Comparison of ENCODE assay signal across 24 cellular contexts in genomic region chr1:213414346-213414745, GRCh38.
A peak's percentile ranks its signal among the peaks of the same experiment; 100 is the strongest.
DNase-seq lines count a peak whose midpoint lies in the region; ATAC-seq and TF ChIP-seq lines count a peak whose summit lies in the region.
"Had no signal": no experiment of that assay in that cellular context is flagged by ENCODE, and none has a peak within 500 bp of the region (broad histone marks: within the 10 kb centered on the region; RNA-seq: fewer than 3 reads in every experiment).

No MANE protein-coding gene starts in this region.

- H3K4me1 ChIP-seq in endodermal cell (ENCODE audit: control insufficient read depth, insufficient read depth, low read length) (peaks cover 11% of the 10 kb centered on the region), vagina (no peaks in the 10 kb centered on the region), left lung (no peaks in the 10 kb centered on the region)
- H3K4me1 ChIP-seq: BE2C, BLaER1 had no signal

- ATAC-seq in left lung, result no peak
- ATAC-seq: GM12878 had no signal

- H3K9me3 ChIP-seq in endodermal cell (ENCODE audit: control insufficient read depth, low read length), result no peaks in the 10 kb centered on the region
- no peaks in the 10 kb centered on the region for H3K9me3 ChIP-seq in vagina
- H3K9me3 ChIP-seq in left lung, result no peaks in the 10 kb centered on the region
- H3K9me3 ChIP-seq: BE2C, BLaER1, Caco-2 had no signal

- H3K27ac Mint-ChIP-seq in endodermal cell, result no peak overlapping the region
- H3K27ac Mint-ChIP-seq: CD4-positive, alpha-beta memory T cell; CD4-positive, CD25-positive, alpha-beta regulatory T cell; CD8-positive, alpha-beta memory T cell had no signal

- TF ChIP-seq CTCF in endodermal cell (conservative IDR thresholded peaks at IDR 0.05) (no peak), vagina (IDR thresholded peaks at IDR 0.05) (no peak), left lung (IDR thresholded peaks at IDR 0.05) (no peak)

- no peak for TF ChIP-seq POLR2A in vagina (IDR thresholded peaks at IDR 0.05)

- peaks cover 46% of the 10 kb centered on the region for H3K27me3 Mint-ChIP-seq in endodermal cell (ENCODE audit: insufficient read depth)
- H3K27me3 Mint-ChIP-seq: CD4-positive, CD25-positive, alpha-beta regulatory T cell had no signal

- H3K27ac ChIP-seq in endodermal cell (ENCODE audit: low read depth, low read length), result no peak overlapping the region
- H3K27ac ChIP-seq in vagina, result no peak overlapping the region
- H3K27ac ChIP-seq in left lung, result no peak overlapping the region
- H3K27ac ChIP-seq: BLaER1 had no signal

- DNase-seq in endodermal cell (peak; percentile 1), islet precursor cell (peak; percentile 6), vagina (ENCODE audit: extremely low spot score in 2 of 2) (peak; percentile 58 to 67), left lung (no peak), NCI-H187 treated with DMSO at 0.1 percent for 48 hours (lab: John Stamatoyannopoulos, UW) (no peak), DMS114 treated with DMSO at 0.1 percent for 48 hours (lab: John Stamatoyannopoulos, UW; ENCODE audit: unreplicated experiment) (no peak)
- DNase-seq: 8988T; ACHN; BE2C; C1 segment of cervical spinal cord; Caco-2; Calu3; CD4-positive, alpha-beta memory T cell; CD4-positive, CD25-positive, alpha-beta regulatory T cell; CD8-positive, alpha-beta memory T cell; DMS153; DMS53; DMS79; DND-41; EL; GDM1 had no signal

- no peaks in the 10 kb centered on the region for H3K36me3 Mint-ChIP-seq in endodermal cell (ENCODE audit: low read depth)
- H3K36me3 Mint-ChIP-seq: CD14-positive monocyte; CD4-positive, alpha-beta memory T cell; CD4-positive, CD25-positive, alpha-beta regulatory T cell; CD8-positive, alpha-beta memory T cell had no signal

- intact Hi-C loops in vagina (cut with DNase I), result no loop called here
- intact Hi-C loops in left lung (cut with DNase I), result no loop called here

- H3K27me3 ChIP-seq in endodermal cell (ENCODE audit: control insufficient read depth, insufficient read depth, low read length, poor library complexity, severe bottlenecking) (peaks cover 19% of the 10 kb centered on the region), vagina (no peaks in the 10 kb centered on the region), left lung (no peaks in the 10 kb centered on the region)
- H3K27me3 ChIP-seq: BE2C, BLaER1 had no signal

- WGBS in endodermal cell (ENCODE audit: insufficient coverage in 1 of 2, insufficient read length in 1 of 2), 2 experiments, result 86 to 95% methylated on average over 1 of the region's 1 CpG

- no peak overlapping the region for H3K4me3 Mint-ChIP-seq in endodermal cell
- H3K4me3 Mint-ChIP-seq: CD14-positive monocyte; CD4-positive, alpha-beta memory T cell; CD4-positive, CD25-positive, alpha-beta regulatory T cell; CD8-positive, alpha-beta memory T cell had no signal

- no peak overlapping the region for H3K4me3 ChIP-seq in endodermal cell (ENCODE audit: low read length)
- H3K4me3 ChIP-seq in vagina, result no peak overlapping the region
- no peak overlapping the region for H3K4me3 ChIP-seq in left lung
- H3K4me3 ChIP-seq: BLaER1, GM12878 had no signal

- H3K4me1 Mint-ChIP-seq in endodermal cell, result peaks cover 8% of the 10 kb centered on the region
- H3K4me1 Mint-ChIP-seq: CD14-positive monocyte; CD4-positive, alpha-beta memory T cell; CD4-positive, CD25-positive, alpha-beta regulatory T cell; CD8-positive, alpha-beta memory T cell had no signal

- H3K36me3 ChIP-seq in endodermal cell (ENCODE audit: control insufficient read depth, insufficient read depth, low read length) (no peaks in the 10 kb centered on the region), vagina (no peaks in the 10 kb centered on the region), left lung (no peaks in the 10 kb centered on the region)
- H3K36me3 ChIP-seq: BE2C, BLaER1 had no signal

- H3K9me3 Mint-ChIP-seq in endodermal cell, result peaks cover 5% of the 10 kb centered on the region
- H3K9me3 Mint-ChIP-seq: CD8-positive, alpha-beta memory T cell had no signal

- no peak overlapping the region for H3K9ac ChIP-seq in endodermal cell (ENCODE audit: extremely low read depth, low read length, poor library complexity, severe bottlenecking)
- H3K9ac ChIP-seq: BLaER1 had no signal

Comparison
In these comparisons a context has a peak if more than half of its experiments do, and no peak if none do; other contexts are left out.
1. DNase-seq: peak in endodermal cell (single experiment), islet precursor cell (single experiment) and vagina (2 of 2); none in left lung (0 of 2), NCI-H187 treated with DMSO at 0.1 percent for 48 hours (single experiment) and DMS114 treated with DMSO at 0.1 percent for 48 hours (single experiment).